ENCODE assay signal across 1 cellular context in genomic region chr11:123006860-123007542, GRCh38.
TF ChIP-seq lines count a peak whose summit lies in the region.

No MANE protein-coding gene starts in this region.

TF ChIP-seq in HepG2, 621 proteins besides CTCF, POLR2A, EP300 and RAD21:
- TF ChIP-seq ZNF282 (IDR thresholded peaks at IDR 0.05; ENCODE audit: partially characterized antibody) (no peak), SP1 (IDR thresholded peaks at IDR 0.05) (no peak), SP1 (CRISPR knock-in tag; IDR thresholded peaks at IDR 0.05) (no peak), ZNF329 (CRISPR knock-in tag; IDR thresholded peaks at IDR 0.05; ENCODE audit: low read depth) (no peak), JUNB (CRISPR knock-in tag; IDR thresholded peaks at IDR 0.05; ENCODE audit: borderline replicate concordance) (no peak), SOX5 (CRISPR knock-in tag; IDR thresholded peaks at IDR 0.05; ENCODE audit: borderline replicate concordance) (no peak), ELK4 (CRISPR knock-in tag; IDR thresholded peaks at IDR 0.05; ENCODE audit: borderline replicate concordance) (no peak), NFKB2 (CRISPR knock-in tag; IDR thresholded peaks at IDR 0.05; ENCODE audit: borderline replicate concordance) (no peak), HMG20B (CRISPR knock-in tag; conservative IDR thresholded peaks at IDR 0.05) (no peak), CREBL2 (CRISPR knock-in tag; IDR thresholded peaks at IDR 0.05; ENCODE audit: borderline replicate concordance) (no peak), ZNF44 (CRISPR knock-in tag; IDR thresholded peaks at IDR 0.05) (no peak), ZNF616 (CRISPR knock-in tag; IDR thresholded peaks at IDR 0.05; ENCODE audit: low read depth) (no peak), PHF20 (CRISPR knock-in tag; IDR thresholded peaks at IDR 0.05) (no peak), ZNF337 (CRISPR knock-in tag; IDR thresholded peaks at IDR 0.05; ENCODE audit: borderline replicate concordance, low read depth) (no peak)
- TF ChIP-seq, protein P1, sequence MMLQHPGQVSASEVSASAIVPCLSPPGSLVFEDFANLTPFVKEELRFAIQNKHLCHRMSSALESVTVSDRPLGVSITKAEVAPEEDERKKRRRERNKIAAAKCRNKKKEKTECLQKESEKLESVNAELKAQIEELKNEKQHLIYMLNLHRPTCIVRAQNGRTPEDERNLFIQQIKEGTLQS (CRISPR knock-in tag; IDR thresholded peaks at IDR 0.05), result no peak
